8 cellular contexts compared by ENCODE assay signal in the genomic region with DNA sequence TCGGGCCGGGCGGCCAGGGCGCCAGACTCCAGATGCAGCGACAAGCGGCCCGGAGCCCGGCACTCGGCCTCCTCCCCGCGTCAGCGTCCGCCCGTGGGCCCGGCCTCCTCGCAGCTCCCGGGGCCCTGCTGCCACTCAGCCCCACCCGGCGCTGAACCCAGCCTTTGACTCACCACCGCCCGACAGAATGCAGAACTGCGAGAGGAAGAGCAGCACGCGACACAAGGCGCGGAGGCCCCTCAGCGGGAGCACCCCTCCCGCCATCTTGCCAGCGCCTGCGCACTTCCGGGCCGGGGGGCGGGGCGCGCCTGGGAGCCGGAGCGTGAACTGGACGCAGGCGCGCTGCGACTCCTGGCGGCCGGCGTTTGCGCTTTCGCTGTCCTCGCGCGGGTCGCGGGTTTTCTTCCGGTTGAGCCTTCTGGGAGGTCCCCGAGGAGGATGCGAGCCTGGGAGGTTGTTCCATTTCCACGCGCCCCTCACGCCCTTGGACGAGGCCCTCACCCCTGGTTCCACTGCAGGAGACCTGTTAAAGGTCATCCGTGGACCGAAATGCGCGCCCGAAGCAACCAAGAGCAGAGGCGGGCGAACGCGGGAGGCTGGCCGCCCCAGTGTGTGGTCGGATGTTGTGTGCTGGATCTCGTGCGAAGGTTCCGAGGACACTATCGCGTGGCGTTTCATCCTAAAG. TPM values are rescaled to one million over a fixed set of nuclear protein-coding genes. Genes with fewer than 3 reads are reported as not detected.
DNase-seq lines count a peak whose midpoint lies in the region; ATAC-seq and TF ChIP-seq lines count a peak whose summit lies in the region.

A gene with protein sequence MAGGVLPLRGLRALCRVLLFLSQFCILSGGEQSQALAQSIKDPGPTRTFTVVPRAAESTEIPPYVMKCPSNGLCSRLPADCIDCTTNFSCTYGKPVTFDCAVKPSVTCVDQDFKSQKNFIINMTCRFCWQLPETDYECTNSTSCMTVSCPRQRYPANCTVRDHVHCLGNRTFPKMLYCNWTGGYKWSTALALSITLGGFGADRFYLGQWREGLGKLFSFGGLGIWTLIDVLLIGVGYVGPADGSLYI (minus strand): TSS at position 284 of the 685 bp plus-strand sequence. CDS start 20 bp downstream, at position 264.

- TF ChIP-seq CTCF in AG10803 (conservative IDR thresholded peaks at IDR 0.05; ENCODE audit: low read length) (peak; percentile 58), kidney epithelial cell (IDR thresholded peaks at IDR 0.05; ENCODE audit: insufficient read depth, low read length, poor library complexity, severe bottlenecking) (peak; percentile 65)

- DNase-seq in AG10803 (ENCODE audit: low read depth), result peak; percentile 90
- peak; percentile 73 to 88 for DNase-seq in NCI-H446 (lab: John Stamatoyannopoulos, UW)
- DNase-seq in cerebellar cortex (ENCODE audit: low spot score), result peak; percentile 84
- DNase-seq in kidney epithelial cell (ENCODE audit: low read depth), result no peak
- DNase-seq in stimulated activated CD4-positive, alpha-beta T cell treated with anti-CD3 and anti-CD28 coated beads, Interleukin-15, amount 100 ng/mL, for 48 hours (ENCODE audit: low read depth in 2 of 2), result peak; percentile 85 to 92

- H3K27me3 ChIP-seq in kidney epithelial cell (ENCODE audit: control insufficient read depth, insufficient read depth, low read length), result no peaks in the 10 kb centered on the region

- H3K4me3 ChIP-seq in AG10803 (ENCODE audit: low read length) (peak within 1 kb of the TSS; percentile 85), kidney epithelial cell (ENCODE audit: low read depth, low read length) (peak within 1 kb of the TSS; percentile 94)

- ATAC-seq in GM19023 (IDR thresholded peaks at IDR 0.05; ENCODE audit: unreplicated experiment) (peak; percentile 89), HG03280 (IDR thresholded peaks at IDR 0.05; ENCODE audit: unreplicated experiment) (peak; percentile 88)
- ATAC-seq in activated CD4-positive, CD25-positive, alpha-beta regulatory T cell treated with anti-CD3 and anti-CD28 coated beads, Interleukin-2, amount 50 U/mL, for 24 hours, result peak; percentile 92 to 93

- no peaks in the 10 kb centered on the region for H3K36me3 ChIP-seq in kidney epithelial cell (ENCODE audit: control insufficient read depth, insufficient read depth, low read length)

RNA-seq across cellular contexts. Expression of the gene that starts here (rescaled TPM):
- total RNA-seq in kidney epithelial cell, result 30.0 and 31.4 TPM in 2 replicates
